ENCODE assay signal across 8 cellular contexts in the genomic region with DNA sequence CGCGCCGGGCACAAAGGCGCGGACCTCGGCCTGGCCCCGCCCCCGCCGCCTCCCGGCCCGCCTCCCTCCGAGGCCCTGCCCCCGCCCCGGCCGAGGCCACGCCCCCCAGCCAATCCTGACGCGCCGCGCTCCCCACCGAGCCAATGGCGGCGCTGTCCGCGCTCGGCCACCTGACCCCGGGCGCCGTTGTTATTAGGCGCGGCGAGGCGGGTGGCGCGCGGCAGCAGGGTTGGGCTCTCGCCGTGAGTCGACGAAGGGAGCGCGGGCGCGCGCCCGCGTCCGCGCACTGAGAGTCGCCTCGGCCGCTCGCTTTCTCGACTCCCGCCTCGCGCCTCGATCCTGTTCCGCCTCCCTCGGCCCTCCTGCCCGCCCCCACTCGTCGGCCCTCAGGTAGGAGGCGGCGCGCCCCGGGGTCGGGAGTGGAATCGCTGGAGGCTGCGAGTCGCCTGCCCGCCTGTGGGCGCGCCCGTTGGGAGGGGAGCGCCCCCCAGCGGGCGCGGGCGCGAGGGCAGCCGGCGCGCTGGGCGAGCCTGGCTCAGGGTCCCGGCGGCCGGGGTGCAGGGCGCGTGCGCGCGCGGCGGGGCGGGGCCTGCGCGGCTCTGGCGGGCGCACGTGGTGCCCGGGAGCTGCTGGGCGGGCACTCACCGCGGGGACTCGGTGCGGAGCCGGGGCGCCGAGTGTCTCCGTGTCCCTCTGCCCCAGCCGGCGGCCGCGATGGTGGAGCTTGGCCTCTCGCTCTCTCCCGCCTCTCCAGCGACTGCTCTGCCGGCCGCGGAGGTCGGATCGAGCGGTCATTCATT. TPM values are rescaled to one million over a fixed set of nuclear protein-coding genes. Genes with fewer than 3 reads are reported as not detected.
DNase-seq lines count a peak whose midpoint lies in the region; ATAC-seq, FAIRE-seq and TF ChIP-seq lines count a peak whose summit lies in the region.

No MANE protein-coding gene starts in this region.

- DNase-seq in CD4-positive, alpha-beta memory T cell = no peak
- DNase-seq in NT2/D1 (ENCODE audit: low read depth, low spot score) (peak; percentile 89), bronchial epithelial cell (ENCODE audit: low read depth) (peak; percentile 46), inferior parietal cortex (ENCODE audit: extremely low spot score) (peak; percentile 84), small intestine (peak; percentile 95)
- DNase-seq in stimulated activated naive CD4-positive, alpha-beta T cell treated with Interleukin-2 at 50 U/mL for 16 hours (lab: John Stamatoyannopoulos, UW) = no peak

- H3K4me1 Mint-ChIP-seq in CD4-positive, alpha-beta memory T cell = peaks cover 0 to 32% (median 8%) of the 10 kb centered on the region in 4 donors

- no peak overlapping the region for H3K27ac ChIP-seq in CD4-positive, alpha-beta memory T cell (ENCODE audit: low read depth, low read length)
- peak overlapping the region; percentile 86 to 94 for H3K27ac ChIP-seq in small intestine (ENCODE audit: low read depth in 1 of 2, low read length in 1 of 2)

- no peaks in the 10 kb centered on the region for H3K36me3 ChIP-seq in CD4-positive, alpha-beta memory T cell (ENCODE audit: insufficient read depth, low read length)
- H3K36me3 ChIP-seq in NT2/D1 (ENCODE audit: insufficient read depth, insufficient read length, low read length) (no peaks in the 10 kb centered on the region), bronchial epithelial cell (ENCODE audit: control insufficient read depth, insufficient read depth, low read length) (no peaks in the 10 kb centered on the region), small intestine (ENCODE audit: control insufficient read depth in 2 of 2, insufficient read depth in 2 of 2, low read length in 2 of 2) (no peaks in the 10 kb centered on the region)

- H3K4me3 Mint-ChIP-seq in CD4-positive, alpha-beta memory T cell = peak overlapping the region in 7 of 8 donors; percentile 43 to 76 (median 62)

- peak; percentile 35 for TF ChIP-seq CTCF in bronchial epithelial cell (IDR thresholded peaks at IDR 0.05; ENCODE audit: insufficient read depth, low read length, severe bottlenecking)

- no peaks in the 10 kb centered on the region for H3K36me3 Mint-ChIP-seq in CD4-positive, alpha-beta memory T cell

- intact Hi-C loops in CD4-positive, alpha-beta memory T cell (cut with micrococcal nuclease) = no loop called here

- CTCF ChIA-PET in CD4-positive, alpha-beta memory T cell (lab: Charles Lee; ENCODE audit: partially characterized antibody) = no interaction called here

- no peaks in the 10 kb centered on the region for H3K9me3 ChIP-seq in CD4-positive, alpha-beta memory T cell (ENCODE audit: control insufficient read depth in 1 of 2, low read length in 2 of 2)
- H3K9me3 ChIP-seq in NT2/D1 (ENCODE audit: insufficient read depth, low read length) = no peaks in the 10 kb centered on the region
- H3K9me3 ChIP-seq in small intestine (ENCODE audit: control insufficient read depth, low read depth) = no peaks in the 10 kb centered on the region

- WGBS in small intestine, 3 donors = 1% methylated on average over 65 to 124 of the region's 124 CpGs

- peak; percentile 86 for ATAC-seq in GM19372 (IDR thresholded peaks at IDR 0.05; ENCODE audit: low read depth, unreplicated experiment)
- peak; percentile 68 for ATAC-seq in HG03457 (IDR thresholded peaks at IDR 0.05; ENCODE audit: unreplicated experiment)

- peaks cover 0 to 4% (median 2%) of the 10 kb centered on the region in 8 donors for H3K9me3 Mint-ChIP-seq in CD4-positive, alpha-beta memory T cell

- peaks cover 4% of the 10 kb centered on the region for H3K4me1 ChIP-seq in CD4-positive, alpha-beta memory T cell (ENCODE audit: insufficient read depth, low read length)
- H3K4me1 ChIP-seq in NT2/D1 (ENCODE audit: insufficient read depth, insufficient read length) = peaks cover 11% of the 10 kb centered on the region
- peaks cover 3 to 4% of the 10 kb centered on the region in 2 donors for H3K4me1 ChIP-seq in small intestine (ENCODE audit: control insufficient read depth in 2 of 2, insufficient read depth in 1 of 2, low read depth in 1 of 2, low read length in 1 of 2)

- peaks cover 38 to 48% of the 10 kb centered on the region in 2 donors for H3K27me3 Mint-ChIP-seq in CD4-positive, alpha-beta memory T cell

- POLR2A ChIA-PET in CD4-positive, alpha-beta memory T cell (lab: Charles Lee; ENCODE audit: partially characterized antibody) = no interaction called here

- peaks cover 21% of the 10 kb centered on the region for H3K27me3 ChIP-seq in CD4-positive, alpha-beta memory T cell (ENCODE audit: insufficient read depth, low read length)
- H3K27me3 ChIP-seq in NT2/D1 (ENCODE audit: insufficient read depth, insufficient read length) = peaks cover 52% of the 10 kb centered on the region
- peaks cover 51% of the 10 kb centered on the region for H3K27me3 ChIP-seq in bronchial epithelial cell (ENCODE audit: control insufficient read depth, insufficient read depth, low read length)
- H3K27me3 ChIP-seq in small intestine (ENCODE audit: control insufficient read depth in 2 of 2, insufficient read depth in 2 of 2, low read length in 2 of 2) = peaks cover 6 to 50% of the 10 kb centered on the region in 2 donors

- peak overlapping the region in 1 of 7 donors; percentile 22 for H3K27ac Mint-ChIP-seq in CD4-positive, alpha-beta memory T cell

- H3K9ac ChIP-seq in NT2/D1 (ENCODE audit: insufficient read length, low read depth) = peak overlapping the region; percentile 90

- FAIRE-seq in bronchial epithelial cell (lab: Jason Lieb, UNC) = no peak
- no peak for FAIRE-seq in small intestine (lab: Jason Lieb, UNC)

- no peak overlapping the region for H3K4me3 ChIP-seq in CD4-positive, alpha-beta memory T cell (ENCODE audit: low read length in 2 of 2)
- peak overlapping the region; percentile 83 for H3K4me3 ChIP-seq in NT2/D1 (ENCODE audit: insufficient read length, low read depth)
- peak overlapping the region; percentile 40 for H3K4me3 ChIP-seq in bronchial epithelial cell (ENCODE audit: low read depth, low read length)
- peak overlapping the region in 1 of 2 donors; percentile 63 for H3K4me3 ChIP-seq in small intestine (ENCODE audit: low read depth in 1 of 2, low read length in 2 of 2)

RNA-seq across cellular contexts. Expression of gene CBLN1, which starts 0.4 kb away (rescaled TPM):
- not detected for total RNA-seq in CD4-positive, alpha-beta memory T cell
- polyA plus RNA-seq in CD4-positive, alpha-beta memory T cell = not detected
- not detected in 2 replicates for total RNA-seq in bronchial epithelial cell
- 1 to 10 TPM in 1 of 3 donors, under 1 TPM in 1, not detected in 1; 0.27 to 2.1 TPM for polyA plus RNA-seq in small intestine

Comparison
In these comparisons a context has a peak if more than half of its experiments do, and no peak if none do; other contexts are left out.
1. DNase-seq: peak in NT2/D1 (single experiment), bronchial epithelial cell (single experiment), inferior parietal cortex (single experiment) and small intestine (single experiment); none in CD4-positive, alpha-beta memory T cell (0 of 5) and stimulated activated naive CD4-positive, alpha-beta T cell treated with Interleukin-2 at 50 U/mL for 16 hours (single experiment).
2. H3K4me3 ChIP-seq: peak in NT2/D1 (single experiment) and bronchial epithelial cell (single experiment); none in CD4-positive, alpha-beta memory T cell (0 of 2).